In genomic region chr2:100939445-100939844, GRCh38 we compare ENCODE assay signal across 13 cellular contexts.
DNase-seq lines count a peak whose midpoint lies in the region; ATAC-seq and TF ChIP-seq lines count a peak whose summit lies in the region.
"Had no signal": no experiment of that assay in that cellular context is flagged by ENCODE, and none has a peak within 500 bp of the region (broad histone marks: within the 10 kb centered on the region; RNA-seq: fewer than 3 reads in every experiment).

No MANE protein-coding gene starts in this region.

- CTCF ChIA-PET in activated naive CD4-positive, alpha-beta T cell treated with anti-CD3 and anti-CD28 coated beads, Interleukin-2, amount 10 ng/mL, durations not matched to agents 7 days and 5 days (lab: Charles Lee): no interaction called here

- H3K9me3 ChIP-seq in KOPT-K1 (ENCODE audit: insufficient read depth, low read length, poor library complexity, severe bottlenecking): no peaks in the 10 kb centered on the region
- H3K9me3 ChIP-seq in right lobe of liver: no peaks in the 10 kb centered on the region
- H3K9me3 ChIP-seq in vagina: no peaks in the 10 kb centered on the region
- H3K9me3 ChIP-seq: BLaER1, HAP-1 had no signal

- 43% methylated on average over 6 of the region's 6 CpGs for WGBS in right lobe of liver (ENCODE audit: insufficient coverage, low coverage, low lambda C conversion rate, missing lambda C conversion rate)

- H3K4me1 Mint-ChIP-seq in activated naive CD4-positive, alpha-beta T cell treated with anti-CD3 and anti-CD28 coated beads, Interleukin-2, amount 10 ng/mL, durations not matched to agents 7 days and 5 days: peaks cover 28% of the 10 kb centered on the region

- peaks cover 6% of the 10 kb centered on the region for H3K36me3 Mint-ChIP-seq in activated naive CD4-positive, alpha-beta T cell treated with anti-CD3 and anti-CD28 coated beads, Interleukin-2, amount 10 ng/mL, durations not matched to agents 7 days and 5 days

- peak overlapping the region; percentile 19 for H3K27ac Mint-ChIP-seq in activated naive CD4-positive, alpha-beta T cell treated with anti-CD3 and anti-CD28 coated beads, Interleukin-2, amount 10 ng/mL, durations not matched to agents 7 days and 5 days

- H3K27ac ChIP-seq in KOPT-K1 (ENCODE audit: low read depth, low read length, poor library complexity, severe bottlenecking) (peak overlapping the region; percentile 57), right lobe of liver (peak overlapping the region in 2 of 3 donors; percentile 24 to 76), vagina (no peak overlapping the region), dorsolateral prefrontal cortex (no peak overlapping the region)
- H3K27ac ChIP-seq: BLaER1 had no signal

- no peak overlapping the region for H3K4me3 Mint-ChIP-seq in activated naive CD4-positive, alpha-beta T cell treated with anti-CD3 and anti-CD28 coated beads, Interleukin-2, amount 10 ng/mL, durations not matched to agents 7 days and 5 days

- intact Hi-C loops in right lobe of liver (cut with DNase I): no loop called here
- intact Hi-C loops in vagina (cut with DNase I): no loop called here
- intact Hi-C loops in dorsolateral prefrontal cortex (cut with DNase I): no loop called here

- peaks cover 10% of the 10 kb centered on the region; the same call in 1 of the 2 replicates for H3K36me3 ChIP-seq in KOPT-K1 (ENCODE audit: insufficient read depth, low read length)
- H3K36me3 ChIP-seq in right lobe of liver: no peaks in the 10 kb centered on the region
- peaks cover 0 to 6% of the 10 kb centered on the region in 2 donors for H3K36me3 ChIP-seq in vagina
- H3K36me3 ChIP-seq: BLaER1, HAP-1 had no signal

- no peaks in the 10 kb centered on the region for H3K9me3 Mint-ChIP-seq in activated naive CD4-positive, alpha-beta T cell treated with anti-CD3 and anti-CD28 coated beads, Interleukin-2, amount 10 ng/mL, durations not matched to agents 7 days and 5 days

- H3K27me3 ChIP-seq in right lobe of liver (no peaks in the 10 kb centered on the region), vagina (no peaks in the 10 kb centered on the region), dorsolateral prefrontal cortex (no peaks in the 10 kb centered on the region)
- H3K27me3 ChIP-seq: BLaER1 had no signal

- H3K4me1 ChIP-seq in right lobe of liver (peaks cover 0 to 28% (median 5%) of the 10 kb centered on the region in 4 donors), vagina (no peaks in the 10 kb centered on the region)
- H3K4me1 ChIP-seq: HAP-1 had no signal

- no peak overlapping the region for H3K4me3 ChIP-seq in right lobe of liver
- no peak overlapping the region for H3K4me3 ChIP-seq in vagina
- H3K4me3 ChIP-seq in dorsolateral prefrontal cortex: no peak overlapping the region
- H3K4me3 ChIP-seq: BLaER1, HAP-1 had no signal

- DNase-seq in activated naive CD4-positive, alpha-beta T cell treated with anti-CD3 and anti-CD28 coated beads, Interleukin-2, amount 10 ng/mL, durations not matched to agents 7 days and 5 days: no peak
- DNase-seq in activated naive CD4-positive, alpha-beta T cell (lab: John Stamatoyannopoulos, UW): no peak
- DNase-seq in right lobe of liver (peak in 1 of 3 donors; percentile 52), vagina (ENCODE audit: extremely low spot score in 2 of 2) (peak; percentile 31 to 86), dorsolateral prefrontal cortex (no peak)
- no peak for DNase-seq in stimulated activated CD4-positive, alpha-beta T cell treated with anti-CD3 and anti-CD28 coated beads, Interleukin-4, amount 100 ng/mL, for 24 hours
- DNase-seq: 8988T, AML-193, DMS53, GF-D8 had no signal

- peaks cover 5% of the 10 kb centered on the region for H3K27me3 Mint-ChIP-seq in activated naive CD4-positive, alpha-beta T cell treated with anti-CD3 and anti-CD28 coated beads, Interleukin-2, amount 10 ng/mL, durations not matched to agents 7 days and 5 days

- no peak for TF ChIP-seq CTCF in right lobe of liver (IDR thresholded peaks at IDR 0.05)
- TF ChIP-seq CTCF in vagina (IDR thresholded peaks at IDR 0.05): no peak
- TF ChIP-seq CTCF in dorsolateral prefrontal cortex (IDR thresholded peaks at IDR 0.05 in 54 of 56, conservative IDR thresholded peaks at IDR 0.05 in 2 of 56; ENCODE audit: low read depth in 1 of 56, partially characterized antibody in 56 of 56): no peak

- TF ChIP-seq POLR2A in right lobe of liver (IDR thresholded peaks at IDR 0.05) (no peak), vagina (IDR thresholded peaks at IDR 0.05) (no peak)

- ATAC-seq in right lobe of liver: peak; percentile 78 to 85 (median 82)

Comparison
In these comparisons a context has a peak if more than half of its experiments do, and no peak if none do; other contexts are left out.
1. DNase-seq: peak in vagina (2 of 2); none in activated naive CD4-positive, alpha-beta T cell treated with anti-CD3 and anti-CD28 coated beads, Interleukin-2, amount 10 ng/mL, durations not matched to agents 7 days and 5 days (single experiment), activated naive CD4-positive, alpha-beta T cell (0 of 4), stimulated activated CD4-positive, alpha-beta T cell treated with anti-CD3 and anti-CD28 coated beads, Interleukin-4, amount 100 ng/mL, for 24 hours (single experiment) and dorsolateral prefrontal cortex (0 of 10).
2. H3K27ac ChIP-seq: peak in KOPT-K1 (single experiment) and right lobe of liver (2 of 3); none in vagina (single experiment) and dorsolateral prefrontal cortex (0 of 59).